ENCODE assay signal across 8 cellular contexts in the genomic region with DNA sequence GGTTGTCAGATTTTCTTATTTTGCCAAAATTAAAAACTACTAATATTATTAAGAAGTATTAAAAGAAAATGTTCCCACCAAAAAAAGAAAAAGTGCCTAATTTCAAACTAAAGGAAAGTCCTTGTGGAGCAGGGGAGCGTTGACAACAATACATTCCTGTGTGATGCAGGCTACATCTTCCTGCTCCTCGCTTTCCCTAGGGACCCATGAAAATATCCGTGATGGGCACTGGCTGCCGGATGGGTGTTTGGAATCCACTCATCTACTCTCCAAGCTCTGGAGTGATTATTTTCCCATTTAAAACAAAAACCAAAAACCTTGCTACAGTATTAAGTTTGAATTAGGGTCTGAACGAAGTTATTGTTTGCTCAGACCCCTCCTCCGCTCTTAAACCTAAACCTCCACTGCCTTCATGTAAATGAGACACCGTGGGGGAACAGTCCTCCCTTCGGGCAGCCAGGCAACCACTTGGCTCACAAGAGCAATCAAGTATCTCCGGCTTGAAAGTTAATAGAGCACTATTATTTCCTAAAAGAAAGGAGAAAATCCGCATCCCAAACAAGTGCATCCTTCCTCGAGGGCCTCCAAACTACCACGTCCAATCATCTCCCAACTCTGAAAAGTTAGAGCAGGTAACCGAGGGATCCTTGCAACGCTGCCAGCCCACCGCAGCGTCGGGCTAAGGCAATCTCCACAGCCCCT. TPM values are rescaled to one million over a fixed set of nuclear protein-coding genes. Genes with fewer than 3 reads are reported as not detected.
DNase-seq lines count a peak whose midpoint lies in the region; ATAC-seq and TF ChIP-seq lines count a peak whose summit lies in the region.

No MANE protein-coding gene starts in this region.

- peak overlapping the region; percentile 67 for H3K4me3 ChIP-seq in parathyroid adenoma (ENCODE audit: low read depth, low read length)

- DNase-seq in DMS153 (lab: John Stamatoyannopoulos, UW) (peak; percentile 2), RPMI7951 (ENCODE audit: low read depth) (peak; percentile 60), fibroblast of gingiva (ENCODE audit: low read depth) (peak; percentile 36), amniotic stem cell (lab: John Stamatoyannopoulos, UW) (no peak), cerebellar cortex (ENCODE audit: low spot score) (no peak), NCI-H510A treated with DMSO at 0.1 percent for 48 hours (lab: John Stamatoyannopoulos, UW) (no peak)

- peak overlapping the region; percentile 81 for H3K4me2 ChIP-seq in parathyroid adenoma (ENCODE audit: low read length)

- no peak for TF ChIP-seq CTCF in parathyroid adenoma (IDR thresholded peaks at IDR 0.05)

- no peaks in the 10 kb centered on the region for H3K36me3 ChIP-seq in parathyroid adenoma (ENCODE audit: control insufficient read depth, insufficient read depth, low read length)

- peaks cover 6% of the 10 kb centered on the region for H3K4me1 ChIP-seq in parathyroid adenoma

- H3K9ac ChIP-seq in parathyroid adenoma, result no peak overlapping the region

- peak overlapping the region; percentile 93 for H2AFZ ChIP-seq in parathyroid adenoma

- no peak for ATAC-seq in GM19035 (IDR thresholded peaks at IDR 0.05; ENCODE audit: unreplicated experiment)

- H3K27me3 ChIP-seq in parathyroid adenoma (ENCODE audit: control insufficient read depth, insufficient read depth, low read length), result no peaks in the 10 kb centered on the region

- H3K79me2 ChIP-seq in parathyroid adenoma, result peaks cover 30% of the 10 kb centered on the region

- H3K27ac ChIP-seq in parathyroid adenoma, result peak overlapping the region; percentile 82

- H3K9me3 ChIP-seq in parathyroid adenoma (ENCODE audit: control insufficient read depth, low read length), result no peaks in the 10 kb centered on the region

RNA-seq across cellular contexts. Expression of a gene that starts 1.5 kb away (rescaled TPM):
- 287 and 363 TPM in 2 replicates for total RNA-seq in RPMI7951 (2014; rRNA removed; shearing (Covaris generic))

RNA-seq across cellular contexts. Expression of a gene that starts 48.9 kb away (rescaled TPM):
- total RNA-seq in RPMI7951 (2014; rRNA removed; shearing (Covaris generic)), result not detected in 2 replicates

Comparison
In these comparisons a context has a peak if more than half of its experiments do, and no peak if none do; other contexts are left out.
1. DNase-seq: peak in DMS153 (single experiment), RPMI7951 (single experiment) and fibroblast of gingiva (single experiment); none in amniotic stem cell (single experiment), cerebellar cortex (single experiment) and NCI-H510A treated with DMSO at 0.1 percent for 48 hours (single experiment).